9 cellular contexts compared by ENCODE assay signal in genomic region chr2:158189526-158189925, GRCh38.
A peak's percentile ranks its signal among the peaks of the same experiment; 100 is the strongest.
DNase-seq lines count a peak whose midpoint lies in the region; ATAC-seq and TF ChIP-seq lines count a peak whose summit lies in the region.
"Had no signal": no experiment of that assay in that cellular context is flagged by ENCODE, and none has a peak within 500 bp of the region (broad histone marks: within the 10 kb centered on the region; RNA-seq: fewer than 3 reads in every experiment).

No MANE protein-coding gene starts in this region.

- no peaks in the 10 kb centered on the region for H3K9me3 Mint-ChIP-seq in naive B cell
- no peaks in the 10 kb centered on the region for H3K9me3 Mint-ChIP-seq in Caco-2 (ENCODE audit: unreplicated experiment)
- H3K9me3 Mint-ChIP-seq: activated CD4-positive, alpha-beta T cell treated with anti-CD3 and anti-CD28 coated beads, Interleukin-2, amount 10 ng/mL, durations not matched to agents 7 days and 5 days had no signal

- H3K4me3 Mint-ChIP-seq in naive B cell (peak overlapping the region in 7 of 8 donors; percentile 24 to 89 (median 70)), Caco-2 (ENCODE audit: unreplicated experiment) (no peak overlapping the region)
- H3K4me3 Mint-ChIP-seq: activated CD4-positive, alpha-beta T cell treated with anti-CD3 and anti-CD28 coated beads, Interleukin-2, amount 10 ng/mL, durations not matched to agents 7 days and 5 days had no signal

- H3K27me3 ChIP-seq in Caco-2 (replicated peaks; ENCODE audit: control insufficient read depth, insufficient read depth, low read length): no peaks in the 10 kb centered on the region

- no peaks in the 10 kb centered on the region for H3K36me3 ChIP-seq in Caco-2 (ENCODE audit: control insufficient read depth, insufficient read depth, low read length)

- intact Hi-C loops in Caco-2 (cut with micrococcal nuclease; ENCODE audit: unreplicated experiment): loop anchor here (10.0 kb wide), 2 partner anchors 125 to 425 kb away; no protein-coding TSS in a partner anchor

- no peaks in the 10 kb centered on the region for H3K27me3 Mint-ChIP-seq in naive B cell
- H3K27me3 Mint-ChIP-seq in Caco-2 (ENCODE audit: insufficient read depth, unreplicated experiment): no peaks in the 10 kb centered on the region

- no TSS peak for BruUV-seq in Caco-2 (replicated peaks; lab: Mats Ljungman, UMichigan)

- TF ChIP-seq CTCF in Caco-2 (IDR thresholded peaks at IDR 0.05; ENCODE audit: insufficient read depth in 1 of 2, low read depth in 1 of 2, low read length in 1 of 2, severe bottlenecking in 1 of 2, unreplicated experiment in 1 of 2): no peak

- CTCF ChIA-PET in Caco-2 (lab: Charles Lee): no interaction called here

- peaks cover 15 to 29% (median 29%) of the 10 kb centered on the region in 3 donors for H3K4me1 Mint-ChIP-seq in naive B cell
- peaks cover 24% of the 10 kb centered on the region for H3K4me1 Mint-ChIP-seq in Caco-2 (ENCODE audit: low read depth, unreplicated experiment)

- peak; percentile 18 for DNase-seq in HuH-7.5 (ENCODE audit: low spot score)
- DNase-seq in naive B cell: peak; percentile 21
- no peak for DNase-seq in Caco-2
- no peak for DNase-seq in activated T-cell treated with anti-CD3 and anti-CD28 coated beads for 4 hours
- DNase-seq in hypothalamus (lab: John Stamatoyannopoulos, UW): no peak
- DNase-seq: activated CD4-positive, alpha-beta T cell treated with anti-CD3 and anti-CD28 coated beads, Interleukin-2, amount 10 ng/mL, durations not matched to agents 7 days and 5 days had no signal

- H3K36me3 Mint-ChIP-seq in naive B cell (no peaks in the 10 kb centered on the region), Caco-2 (ENCODE audit: insufficient read depth, unreplicated experiment) (no peaks in the 10 kb centered on the region)

- H3K27ac Mint-ChIP-seq in naive B cell (peak overlapping the region in 5 of 6 donors; percentile 53 to 92 (median 62)), Caco-2 (ENCODE audit: unreplicated experiment) (no peak overlapping the region)
- H3K27ac Mint-ChIP-seq: activated CD4-positive, alpha-beta T cell treated with anti-CD3 and anti-CD28 coated beads, Interleukin-2, amount 10 ng/mL, durations not matched to agents 7 days and 5 days; progenitor cell of endocrine pancreas had no signal

- H3K4me1 ChIP-seq in Caco-2: peaks cover 33% of the 10 kb centered on the region

- H3K4me3 ChIP-seq in Caco-2 (ENCODE audit: low read depth, low read length): no peak overlapping the region

- ATAC-seq in GM18907 (IDR thresholded peaks at IDR 0.05; ENCODE audit: unreplicated experiment) (peak; percentile 58), HG02623 (IDR thresholded peaks at IDR 0.05; ENCODE audit: unreplicated experiment) (peak; percentile 47), naive B cell (ENCODE audit: low read depth in 2 of 2) (peak; percentile 75 to 84)

- POLR2A ChIA-PET in Caco-2 (lab: Charles Lee): no interaction called here

- H3K9me3 ChIP-seq in Caco-2: no peaks in the 10 kb centered on the region

Comparison
In these comparisons a context has a peak if more than half of its experiments do, and no peak if none do; other contexts are left out.
1. DNase-seq: peak in HuH-7.5 (single experiment) and naive B cell (single experiment); none in Caco-2 (0 of 2), activated T-cell treated with anti-CD3 and anti-CD28 coated beads for 4 hours (single experiment) and hypothalamus (0 of 51).
2. Peak in every context shown above with its lines, with median percentiles within 50 percentile points of each other: ATAC-seq.